9 cellular contexts compared by ENCODE assay signal in genomic region chr3:129045675-129046036, GRCh38. TPM values are rescaled to one million over a fixed set of nuclear protein-coding genes. Genes with fewer than 3 reads are reported as not detected.
DNase-seq lines count a peak whose midpoint lies in the region; ATAC-seq and TF ChIP-seq lines count a peak whose summit lies in the region.
"Had no signal": no experiment of that assay in that cellular context is flagged by ENCODE, and none has a peak within 500 bp of the region (broad histone marks: within the 10 kb centered on the region; RNA-seq: fewer than 3 reads in every experiment).

No MANE protein-coding gene starts in this region.

- POLR2A ChIA-PET in CD8-positive, alpha-beta memory T cell (lab: Charles Lee): no interaction called here
- POLR2A ChIA-PET in activated CD4-positive, alpha-beta memory T cell treated with anti-CD3 and anti-CD28 coated beads, Interleukin-2, amount 10 ng/mL, durations not matched to agents 7 days and 5 days (lab: Charles Lee): interaction anchor here (1.3 kb wide), 1 partner anchor 76 kb away, joined by 3 read pairs; the partner anchor contains the start of gene RAB43
- POLR2A ChIA-PET in PC-3 (lab: Charles Lee; ENCODE audit: unreplicated experiment): no interaction called here

- peak; percentile 11 to 57 (median 17) for DNase-seq in CD8-positive, alpha-beta memory T cell
- DNase-seq in activated CD4-positive, alpha-beta memory T cell treated with anti-CD3 and anti-CD28 coated beads, Interleukin-2, amount 10 ng/mL, durations not matched to agents 7 days and 5 days: peak; percentile 53
- DNase-seq in gastrocnemius medialis (no peak), glomerular visceral epithelial cell (ENCODE audit: extremely low spot score) (no peak), PC-3 (no peak), cerebellar nuclear complex (lab: John Stamatoyannopoulos, UW) (no peak)
- DNase-seq: hypothalamus had no signal

- CTCF ChIA-PET in CD8-positive, alpha-beta memory T cell (lab: Charles Lee): interaction anchor here (0.8 to 1.9 kb wide), 5 partner anchors 13 to 200 kb away, joined by 3 to 8 read pairs (median 3); partner anchors contain the start of gene CFAP92
- CTCF ChIA-PET in activated CD4-positive, alpha-beta memory T cell treated with anti-CD3 and anti-CD28 coated beads, Interleukin-2, amount 10 ng/mL, durations not matched to agents 7 days and 5 days (lab: Charles Lee): interaction anchor here (0.8 kb wide), 1 partner anchor 75 kb away, joined by 3 read pairs; no protein-coding TSS in a partner anchor
- CTCF ChIA-PET in PC-3 (lab: Charles Lee): no interaction called here

- ATAC-seq in gastrocnemius medialis (no peak), HG03439 (IDR thresholded peaks at IDR 0.05; ENCODE audit: unreplicated experiment) (no peak), PC-3 (no peak)

- TF ChIP-seq CTCF in gastrocnemius medialis (IDR thresholded peaks at IDR 0.05 in 4 of 5, conservative IDR thresholded peaks at IDR 0.05 in 1 of 5) (no peak), PC-3 (conservative IDR thresholded peaks at IDR 0.05; ENCODE audit: low read depth, low read length) (no peak)

- H3K4me2 ChIP-seq in PC-3 (ENCODE audit: low read length): no peak overlapping the region

- H4K20me1 ChIP-seq in PC-3 (ENCODE audit: low read length): no peaks in the 10 kb centered on the region

- TF ChIP-seq POLR2A in gastrocnemius medialis (IDR thresholded peaks at IDR 0.05): no peak

- H3K27me3 ChIP-seq in CD8-positive, alpha-beta memory T cell (ENCODE audit: insufficient read depth, low read length, poor library complexity, severe bottlenecking): no peaks in the 10 kb centered on the region
- H3K27me3 ChIP-seq in esophagus (ENCODE audit: control insufficient read depth in 1 of 2, insufficient read depth in 2 of 2, low read length in 2 of 2) (peaks cover 0 to 5% of the 10 kb centered on the region in 2 donors), gastrocnemius medialis (peaks cover 0 to 25% (median 7%) of the 10 kb centered on the region in 3 donors), PC-3 (ENCODE audit: low read length) (0 out of 2 replicates have a peak, but pooled peaks cover 6% of the 10 kb centered on the region)

- H3F3A ChIP-seq in PC-3 (ENCODE audit: low read length, unreplicated experiment): no peaks in the 10 kb centered on the region

- H2AFZ ChIP-seq in PC-3 (ENCODE audit: low read length): no peak overlapping the region

- peaks cover 0 to 19% (median 0%) of the 10 kb centered on the region in 3 donors for H3K36me3 Mint-ChIP-seq in CD8-positive, alpha-beta memory T cell
- H3K36me3 Mint-ChIP-seq in activated CD4-positive, alpha-beta memory T cell treated with anti-CD3 and anti-CD28 coated beads, Interleukin-2, amount 10 ng/mL, durations not matched to agents 7 days and 5 days (ENCODE audit: low read depth): peaks cover 4% of the 10 kb centered on the region

- peak overlapping the region in 6 of 7 donors; percentile 21 to 72 (median 45) for H3K4me3 Mint-ChIP-seq in CD8-positive, alpha-beta memory T cell
- H3K4me3 Mint-ChIP-seq in activated CD4-positive, alpha-beta memory T cell treated with anti-CD3 and anti-CD28 coated beads, Interleukin-2, amount 10 ng/mL, durations not matched to agents 7 days and 5 days: no peak overlapping the region

- H3K27me3 Mint-ChIP-seq in CD8-positive, alpha-beta memory T cell: peaks cover 15 to 24% of the 10 kb centered on the region in 2 donors
- peaks cover 38% of the 10 kb centered on the region for H3K27me3 Mint-ChIP-seq in activated CD4-positive, alpha-beta memory T cell treated with anti-CD3 and anti-CD28 coated beads, Interleukin-2, amount 10 ng/mL, durations not matched to agents 7 days and 5 days

- 5 to 10% methylated on average over 37 to 43 of the region's 43 CpGs for WGBS in esophagus, 2 donors

- H3K4me1 ChIP-seq in CD8-positive, alpha-beta memory T cell (ENCODE audit: insufficient read depth, low read length): no peaks in the 10 kb centered on the region
- H3K4me1 ChIP-seq in esophagus (ENCODE audit: control insufficient read depth in 2 of 2, insufficient read depth in 2 of 2, low read length in 1 of 2) (peaks cover 0 to 13% of the 10 kb centered on the region in 2 donors), gastrocnemius medialis (peaks cover 0 to 7% of the 10 kb centered on the region in 2 donors), PC-3 (ENCODE audit: insufficient read depth, low read length) (no peaks in the 10 kb centered on the region)

- in situ Hi-C loops in gastrocnemius medialis (cut with MboI; ENCODE audit: low sequenced_read_pairs in 4 of 4): no loop called here

- H3K9me3 Mint-ChIP-seq in CD8-positive, alpha-beta memory T cell: peaks cover 0 to 6% (median 5%) of the 10 kb centered on the region in 5 donors
- H3K9me3 Mint-ChIP-seq in activated CD4-positive, alpha-beta memory T cell treated with anti-CD3 and anti-CD28 coated beads, Interleukin-2, amount 10 ng/mL, durations not matched to agents 7 days and 5 days: peaks cover 6% of the 10 kb centered on the region

- H3K4me1 Mint-ChIP-seq in CD8-positive, alpha-beta memory T cell: peaks cover 2 to 7% (median 4%) of the 10 kb centered on the region in 3 donors
- H3K4me1 Mint-ChIP-seq in activated CD4-positive, alpha-beta memory T cell treated with anti-CD3 and anti-CD28 coated beads, Interleukin-2, amount 10 ng/mL, durations not matched to agents 7 days and 5 days: peaks cover 4% of the 10 kb centered on the region

- H3K36me3 ChIP-seq in CD8-positive, alpha-beta memory T cell (ENCODE audit: insufficient read depth, low read length): no peaks in the 10 kb centered on the region
- H3K36me3 ChIP-seq in esophagus (ENCODE audit: control insufficient read depth in 2 of 2, insufficient read depth in 2 of 2, low read length in 1 of 2) (no peaks in the 10 kb centered on the region), gastrocnemius medialis (no peaks in the 10 kb centered on the region), PC-3 (ENCODE audit: low read depth, low read length) (no peaks in the 10 kb centered on the region)

- H3K79me2 ChIP-seq in PC-3 (ENCODE audit: low read length): no peaks in the 10 kb centered on the region

- intact Hi-C loops in gastrocnemius medialis (cut with DNase I; ENCODE audit: low total_unique reads): no loop called here
- intact Hi-C loops in PC-3 (cut with micrococcal nuclease): no loop called here

- H3K4me3 ChIP-seq in CD8-positive, alpha-beta memory T cell (ENCODE audit: low read length): peak overlapping the region; percentile 28
- H3K4me3 ChIP-seq in esophagus (ENCODE audit: low read depth in 1 of 2, low read length in 2 of 2): peak overlapping the region; percentile 5 to 26
- peak overlapping the region; percentile 24 to 61 (median 38) for H3K4me3 ChIP-seq in gastrocnemius medialis
- H3K4me3 ChIP-seq in PC-3 (ENCODE audit: low read length): no peak overlapping the region

- no peak overlapping the region for H3K27ac ChIP-seq in CD8-positive, alpha-beta memory T cell (ENCODE audit: low read depth, low read length)
- H3K27ac ChIP-seq in esophagus (ENCODE audit: low read depth in 2 of 2, low read length in 1 of 2): no peak overlapping the region
- H3K27ac ChIP-seq in gastrocnemius medialis: no peak overlapping the region
- no peak overlapping the region for H3K27ac ChIP-seq in PC-3 (ENCODE audit: low read length)

- no peak overlapping the region for H3K27ac Mint-ChIP-seq in CD8-positive, alpha-beta memory T cell
- no peak overlapping the region for H3K27ac Mint-ChIP-seq in activated CD4-positive, alpha-beta memory T cell treated with anti-CD3 and anti-CD28 coated beads, Interleukin-2, amount 10 ng/mL, durations not matched to agents 7 days and 5 days

- no peaks in the 10 kb centered on the region for H3K9me2 ChIP-seq in PC-3 (replicated peaks; ENCODE audit: low read length)

- BruUV-seq in PC-3 (replicated peaks; lab: Mats Ljungman, UMichigan): no TSS peak

- no peaks in the 10 kb centered on the region for H3K9me3 ChIP-seq in CD8-positive, alpha-beta memory T cell (ENCODE audit: low read length)
- H3K9me3 ChIP-seq in esophagus (ENCODE audit: control insufficient read depth in 2 of 2, insufficient read depth in 1 of 2, low read depth in 1 of 2, low read length in 1 of 2) (peaks cover 0 to 4% of the 10 kb centered on the region in 2 donors), gastrocnemius medialis (no peaks in the 10 kb centered on the region), PC-3 (ENCODE audit: low read length) (no peaks in the 10 kb centered on the region)

- no peak overlapping the region for H3K9ac ChIP-seq in PC-3 (ENCODE audit: low read length)

RNA-seq across cellular contexts. Expression of gene GP9, which starts 14.9 kb away (rescaled TPM):
- not detected for total RNA-seq in CD8-positive, alpha-beta memory T cell
- polyA plus RNA-seq in CD8-positive, alpha-beta memory T cell: not detected
- not detected for total RNA-seq in activated CD4-positive, alpha-beta memory T cell treated with anti-CD3 and anti-CD28 coated beads, Interleukin-2, amount 10 ng/mL, durations not matched to agents 7 days and 5 days
- not detected for polyA plus RNA-seq in esophagus
- total RNA-seq in gastrocnemius medialis (under 1 TPM in 1 of 4 donors, not detected in 3; 0.42 TPM), PC-3 (2014; rRNA removed) (not detected in 2 replicates)

RNA-seq across cellular contexts. Expression of gene EFCC1, which starts 44.6 kb away (rescaled TPM):
- total RNA-seq in CD8-positive, alpha-beta memory T cell: under 1 TPM in 1 of 2 experiments, not detected in 1; 0.11 TPM
- polyA plus RNA-seq in CD8-positive, alpha-beta memory T cell: 0.22 TPM
- not detected for total RNA-seq in activated CD4-positive, alpha-beta memory T cell treated with anti-CD3 and anti-CD28 coated beads, Interleukin-2, amount 10 ng/mL, durations not matched to agents 7 days and 5 days
- polyA plus RNA-seq in esophagus: 1 to 10 TPM in 1 of 2 donors, under 1 TPM in 1; 0.96 to 1.0 TPM
- total RNA-seq in gastrocnemius medialis (1 to 10 TPM in 1 of 4 donors, under 1 TPM in 3; 0.26 to 1.2 (median 0.45) TPM), PC-3 (2014; rRNA removed) (not detected in 2 replicates)

RNA-seq across cellular contexts. Expression of gene CFAP92, which starts 51.8 kb away (rescaled TPM):
- total RNA-seq in CD8-positive, alpha-beta memory T cell: under 1 TPM in 1 of 2 experiments, not detected in 1; 0.13 TPM
- 0.24 TPM for polyA plus RNA-seq in CD8-positive, alpha-beta memory T cell
- under 1 TPM in 1 of 2 experiments, not detected in 1; 0.15 TPM for total RNA-seq in activated CD4-positive, alpha-beta memory T cell treated with anti-CD3 and anti-CD28 coated beads, Interleukin-2, amount 10 ng/mL, durations not matched to agents 7 days and 5 days
- under 1 TPM; 0.59 to 0.66 TPM for polyA plus RNA-seq in esophagus
- total RNA-seq in gastrocnemius medialis (under 1 TPM in 3 of 4 donors, not detected in 1; 0.07 to 0.34 (median 0.20) TPM), PC-3 (2014; rRNA removed) (0.33 TPM in 1 of 2 replicates, not detected in the other)

Comparison
In these comparisons a context has a peak if more than half of its experiments do, and no peak if none do; other contexts are left out.
1. DNase-seq: peak in CD8-positive, alpha-beta memory T cell (5 of 5) and activated CD4-positive, alpha-beta memory T cell treated with anti-CD3 and anti-CD28 coated beads, Interleukin-2, amount 10 ng/mL, durations not matched to agents 7 days and 5 days (single experiment); none in gastrocnemius medialis (0 of 2), glomerular visceral epithelial cell (single experiment), PC-3 (single experiment) and cerebellar nuclear complex (0 of 2).